In genomic region chr7:30594540-30595460, GRCh38 we compare ENCODE assay signal across 1 cellular context.
A peak's percentile ranks its signal among the peaks of the same experiment; 100 is the strongest.
TF ChIP-seq lines count a peak whose summit lies in the region.

TSS of gene GARS1 (plus strand) at chr7:30594878. CDS start at chr7:30594922, 44 bp downstream.

TF ChIP-seq in HEK293, 187 proteins besides CTCF, POLR2A, EP300 and RAD21 (continued from another document and continues in another):
- TF ChIP-seq MYNN (tag by site-specific recombination; IDR thresholded peaks at IDR 0.05; ENCODE audit: borderline replicate concordance) (peak; percentile 31; the same call in 1 of the 2 replicates), OVOL3 (tag by site-specific recombination; IDR thresholded peaks at IDR 0.05) (peak; percentile 47; the same call in 1 of the 2 replicates), SP7 (tag by site-specific recombination; IDR thresholded peaks at IDR 0.05) (peak; percentile 77), ZNF18 (tag by site-specific recombination; IDR thresholded peaks at IDR 0.05) (no peak), ZNF133 (tag by site-specific recombination; IDR thresholded peaks at IDR 0.05) (no peak; the same call in 1 of the 2 replicates), KLF8 (tag by site-specific recombination; IDR thresholded peaks at IDR 0.05) (peak; percentile 74; the same call in 1 of the 2 replicates), ZNF10 (tag by site-specific recombination; IDR thresholded peaks at IDR 0.05) (peak; percentile 50; the same call in 1 of the 2 replicates), ZNF112 (tag by site-specific recombination; IDR thresholded peaks at IDR 0.05) (no peak), ZNF670 (tag by site-specific recombination; IDR thresholded peaks at IDR 0.05; ENCODE audit: low read depth) (no peak), GLIS1 (tag by site-specific recombination; IDR thresholded peaks at IDR 0.05) (peak; percentile 13; the same call in 1 of the 2 replicates), ZNF391 (tag by site-specific recombination; IDR thresholded peaks at IDR 0.05; ENCODE audit: borderline replicate concordance, low read depth) (peak; percentile 78; the same call in 1 of the 2 replicates), ZNF184 (tag by site-specific recombination; IDR thresholded peaks at IDR 0.05) (peak; percentile 36; the same call in 1 of the 2 replicates), ZNF610 (tag by site-specific recombination; IDR thresholded peaks at IDR 0.05; ENCODE audit: borderline replicate concordance) (peak; percentile 72; the same call in 1 of the 2 replicates), ZNF791 (tag by site-specific recombination; IDR thresholded peaks at IDR 0.05) (no peak), ZBTB11 (tag by site-specific recombination; conservative IDR thresholded peaks at IDR 0.05; ENCODE audit: low read depth) (peak; percentile 76), ZNF677 (tag by site-specific recombination; IDR thresholded peaks at IDR 0.05) (peak; percentile 89), HOXC10 (CRISPR knock-in tag; IDR thresholded peaks at IDR 0.05) (no peak), BCL11A (tag by site-specific recombination; IDR thresholded peaks at IDR 0.05; ENCODE audit: low read depth) (no peak), TCF7L2 (IDR thresholded peaks at IDR 0.05; ENCODE audit: borderline replicate concordance, low read depth, low read length) (no peak), ZNF626 (tag by site-specific recombination; IDR thresholded peaks at IDR 0.05) (no peak), ZNF549 (tag by site-specific recombination; IDR thresholded peaks at IDR 0.05) (no peak), ZBTB10 (tag by site-specific recombination; IDR thresholded peaks at IDR 0.05) (0 out of 2 replicates have a peak, but pooled peaks have one; percentile 24), ZSCAN18 (tag by site-specific recombination; IDR thresholded peaks at IDR 0.05) (peak; percentile 62; the same call in 1 of the 2 replicates), ZNF768 (tag by site-specific recombination; IDR thresholded peaks at IDR 0.05) (no peak; the same call in 1 of the 2 replicates), ZBTB7A (tag by site-specific recombination; IDR thresholded peaks at IDR 0.05; ENCODE audit: low read depth) (peak; percentile 100), ZNF423 (tag by site-specific recombination; IDR thresholded peaks at IDR 0.05) (no peak), ZSCAN23 (tag by site-specific recombination; IDR thresholded peaks at IDR 0.05) (peak; percentile 89), PRDM4 (tag by site-specific recombination; IDR thresholded peaks at IDR 0.05) (0 out of 2 replicates have a peak, but pooled peaks have one; percentile 37), PRDM1 (tag by site-specific recombination; IDR thresholded peaks at IDR 0.05) (no peak), ZNF19 (tag by site-specific recombination; IDR thresholded peaks at IDR 0.05; ENCODE audit: low read depth) (no peak), ZNF561 (tag by site-specific recombination; IDR thresholded peaks at IDR 0.05; ENCODE audit: borderline replicate concordance) (peak; percentile 93), ZNF311 (tag by site-specific recombination; IDR thresholded peaks at IDR 0.05; ENCODE audit: borderline replicate concordance) (no peak), ZXDB (tag by site-specific recombination; IDR thresholded peaks at IDR 0.05) (peak; percentile 90), PBX3 (CRISPR knock-in tag; IDR thresholded peaks at IDR 0.05) (peak; percentile 79), ZNF426 (tag by site-specific recombination; IDR thresholded peaks at IDR 0.05) (no peak), GFI1B (tag by site-specific recombination; IDR thresholded peaks at IDR 0.05) (0 out of 2 replicates have a peak, but pooled peaks have one; percentile 14), ZNF416 (tag by site-specific recombination; IDR thresholded peaks at IDR 0.05) (no peak), HIC1 (tag by site-specific recombination; IDR thresholded peaks at IDR 0.05) (peak; percentile 88), ZNF280C (tag by site-specific recombination; IDR thresholded peaks at IDR 0.05) (no peak), ZNF585B (tag by site-specific recombination; IDR thresholded peaks at IDR 0.05) (no peak), ZNF513 (tag by site-specific recombination; IDR thresholded peaks at IDR 0.05) (peak; percentile 32; the same call in 1 of the 2 replicates), ZNF529 (tag by site-specific recombination; IDR thresholded peaks at IDR 0.05; ENCODE audit: insufficient replicate concordance) (no peak)
